ENCODE assay signal across 1 cellular context in the genomic region with DNA sequence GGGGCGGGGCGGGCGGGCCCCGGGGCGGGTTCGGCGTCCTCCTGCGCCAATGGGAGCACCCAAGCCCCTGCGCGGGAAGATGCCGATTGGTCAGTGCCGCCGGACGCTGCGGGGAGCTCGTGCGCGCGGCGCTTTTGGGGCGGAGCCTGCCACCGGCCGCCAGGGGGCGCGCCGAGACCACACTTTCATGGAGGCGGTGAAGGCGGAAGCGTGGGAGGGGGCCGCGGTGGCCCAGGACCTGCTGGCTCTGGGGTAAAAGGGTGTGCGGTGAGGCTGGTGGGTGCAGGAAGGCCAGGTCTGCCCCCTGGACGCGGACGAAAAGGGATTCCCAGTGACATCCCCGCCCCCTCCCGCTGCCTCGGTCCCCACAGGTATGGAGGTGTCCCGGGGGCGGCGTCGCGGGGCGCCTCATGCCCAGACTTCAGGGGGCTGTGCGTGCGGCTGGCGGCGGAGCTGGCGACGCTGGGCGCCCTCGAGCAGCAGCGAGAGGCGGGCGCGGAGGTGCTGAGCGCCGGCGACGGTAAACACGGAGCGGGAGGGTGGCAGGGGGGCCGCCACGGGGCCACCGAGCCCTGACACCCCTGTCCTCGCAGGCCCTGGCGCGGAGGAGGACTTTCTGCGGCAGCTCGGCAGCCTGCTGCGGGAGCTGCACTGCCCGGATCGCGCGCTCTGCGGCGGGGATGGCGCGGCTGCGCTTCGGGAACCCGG.
TF ChIP-seq lines count a peak whose summit lies in the region.

A gene (plus strand): TSS at position 127 of the 708 bp plus-strand sequence. CDS start 61 bp downstream, at position 188.

TF ChIP-seq in HEK293, 187 proteins besides CTCF, POLR2A, EP300 and RAD21 (continued from another document and continues in another):
- TF ChIP-seq, protein P1, sequence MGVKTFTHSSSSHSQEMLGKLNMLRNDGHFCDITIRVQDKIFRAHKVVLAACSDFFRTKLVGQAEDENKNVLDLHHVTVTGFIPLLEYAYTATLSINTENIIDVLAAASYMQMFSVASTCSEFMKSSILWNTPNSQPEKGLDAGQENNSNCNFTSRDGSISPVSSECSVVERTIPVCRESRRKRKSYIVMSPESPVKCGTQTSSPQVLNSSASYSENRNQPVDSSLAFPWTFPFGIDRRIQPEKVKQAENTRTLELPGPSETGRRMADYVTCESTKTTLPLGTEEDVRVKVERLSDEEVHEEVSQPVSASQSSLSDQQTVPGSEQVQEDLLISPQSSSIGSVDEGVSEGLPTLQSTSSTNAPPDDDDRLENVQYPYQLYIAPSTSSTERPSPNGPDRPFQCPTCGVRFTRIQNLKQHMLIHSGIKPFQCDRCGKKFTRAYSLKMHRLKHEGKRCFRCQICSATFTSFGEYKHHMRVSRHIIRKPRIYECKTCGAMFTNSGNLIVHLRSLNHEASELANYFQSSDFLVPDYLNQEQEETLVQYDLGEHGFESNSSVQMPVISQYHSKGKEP (tag by site-specific recombination; IDR thresholded peaks at IDR 0.05) = no peak
- TF ChIP-seq ZBTB48 (tag by site-specific recombination; IDR thresholded peaks at IDR 0.05) (peak; percentile 87), ZNF24 (tag by site-specific recombination; IDR thresholded peaks at IDR 0.05) (no peak; the same call in 1 of the 2 replicates), ZFP41 (tag by site-specific recombination; IDR thresholded peaks at IDR 0.05; ENCODE audit: borderline replicate concordance) (no peak), ZNF473 (tag by site-specific recombination; IDR thresholded peaks at IDR 0.05) (no peak), ZNF701 (tag by site-specific recombination; IDR thresholded peaks at IDR 0.05) (no peak), ZNF324 (tag by site-specific recombination; IDR thresholded peaks at IDR 0.05) (peak; percentile 82), ZNF791 (tag by site-specific recombination; IDR thresholded peaks at IDR 0.05) (peak; percentile 34; the same call in 1 of the 2 replicates), ZNF112 (tag by site-specific recombination; IDR thresholded peaks at IDR 0.05) (no peak), ZNF792 (tag by site-specific recombination; IDR thresholded peaks at IDR 0.05) (peak; percentile 86), ZNF223 (tag by site-specific recombination; IDR thresholded peaks at IDR 0.05) (peak; percentile 96), MYNN (tag by site-specific recombination; IDR thresholded peaks at IDR 0.05; ENCODE audit: borderline replicate concordance) (0 out of 2 replicates have a peak, but pooled peaks have one; percentile 20), ZNF391 (tag by site-specific recombination; IDR thresholded peaks at IDR 0.05; ENCODE audit: borderline replicate concordance, low read depth) (peak; percentile 98), ZFP37 (tag by site-specific recombination; IDR thresholded peaks at IDR 0.05) (peak; percentile 93; the same call in 1 of the 2 replicates), ZNF837 (tag by site-specific recombination; IDR thresholded peaks at IDR 0.05) (no peak), ZNF747 (tag by site-specific recombination; IDR thresholded peaks at IDR 0.05) (no peak), TCF7L2 (IDR thresholded peaks at IDR 0.05; ENCODE audit: borderline replicate concordance, low read depth, low read length) (no peak), ZNF660 (tag by site-specific recombination; IDR thresholded peaks at IDR 0.05) (peak; percentile 76; the same call in 1 of the 2 replicates), EGR2 (tag by site-specific recombination; IDR thresholded peaks at IDR 0.05; ENCODE audit: low read depth) (peak; percentile 100), ZNF10 (tag by site-specific recombination; IDR thresholded peaks at IDR 0.05) (peak; percentile 91), MZF1 (tag by site-specific recombination; IDR thresholded peaks at IDR 0.05; ENCODE audit: borderline replicate concordance) (peak; percentile 22; the same call in 1 of the 2 replicates), ZNF214 (tag by site-specific recombination; IDR thresholded peaks at IDR 0.05; ENCODE audit: borderline replicate concordance) (no peak), ZNF549 (tag by site-specific recombination; IDR thresholded peaks at IDR 0.05) (no peak), BCL11A (tag by site-specific recombination; IDR thresholded peaks at IDR 0.05; ENCODE audit: low read depth) (no peak)
- TF ChIP-seq, protein P2, sequence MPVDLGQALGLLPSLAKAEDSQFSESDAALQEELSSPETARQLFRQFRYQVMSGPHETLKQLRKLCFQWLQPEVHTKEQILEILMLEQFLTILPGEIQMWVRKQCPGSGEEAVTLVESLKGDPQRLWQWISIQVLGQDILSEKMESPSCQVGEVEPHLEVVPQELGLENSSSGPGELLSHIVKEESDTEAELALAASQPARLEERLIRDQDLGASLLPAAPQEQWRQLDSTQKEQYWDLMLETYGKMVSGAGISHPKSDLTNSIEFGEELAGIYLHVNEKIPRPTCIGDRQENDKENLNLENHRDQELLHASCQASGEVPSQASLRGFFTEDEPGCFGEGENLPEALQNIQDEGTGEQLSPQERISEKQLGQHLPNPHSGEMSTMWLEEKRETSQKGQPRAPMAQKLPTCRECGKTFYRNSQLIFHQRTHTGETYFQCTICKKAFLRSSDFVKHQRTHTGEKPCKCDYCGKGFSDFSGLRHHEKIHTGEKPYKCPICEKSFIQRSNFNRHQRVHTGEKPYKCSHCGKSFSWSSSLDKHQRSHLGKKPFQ (tag by site-specific recombination; IDR thresholded peaks at IDR 0.05) = no peak
- TF ChIP-seq, protein P3, sequence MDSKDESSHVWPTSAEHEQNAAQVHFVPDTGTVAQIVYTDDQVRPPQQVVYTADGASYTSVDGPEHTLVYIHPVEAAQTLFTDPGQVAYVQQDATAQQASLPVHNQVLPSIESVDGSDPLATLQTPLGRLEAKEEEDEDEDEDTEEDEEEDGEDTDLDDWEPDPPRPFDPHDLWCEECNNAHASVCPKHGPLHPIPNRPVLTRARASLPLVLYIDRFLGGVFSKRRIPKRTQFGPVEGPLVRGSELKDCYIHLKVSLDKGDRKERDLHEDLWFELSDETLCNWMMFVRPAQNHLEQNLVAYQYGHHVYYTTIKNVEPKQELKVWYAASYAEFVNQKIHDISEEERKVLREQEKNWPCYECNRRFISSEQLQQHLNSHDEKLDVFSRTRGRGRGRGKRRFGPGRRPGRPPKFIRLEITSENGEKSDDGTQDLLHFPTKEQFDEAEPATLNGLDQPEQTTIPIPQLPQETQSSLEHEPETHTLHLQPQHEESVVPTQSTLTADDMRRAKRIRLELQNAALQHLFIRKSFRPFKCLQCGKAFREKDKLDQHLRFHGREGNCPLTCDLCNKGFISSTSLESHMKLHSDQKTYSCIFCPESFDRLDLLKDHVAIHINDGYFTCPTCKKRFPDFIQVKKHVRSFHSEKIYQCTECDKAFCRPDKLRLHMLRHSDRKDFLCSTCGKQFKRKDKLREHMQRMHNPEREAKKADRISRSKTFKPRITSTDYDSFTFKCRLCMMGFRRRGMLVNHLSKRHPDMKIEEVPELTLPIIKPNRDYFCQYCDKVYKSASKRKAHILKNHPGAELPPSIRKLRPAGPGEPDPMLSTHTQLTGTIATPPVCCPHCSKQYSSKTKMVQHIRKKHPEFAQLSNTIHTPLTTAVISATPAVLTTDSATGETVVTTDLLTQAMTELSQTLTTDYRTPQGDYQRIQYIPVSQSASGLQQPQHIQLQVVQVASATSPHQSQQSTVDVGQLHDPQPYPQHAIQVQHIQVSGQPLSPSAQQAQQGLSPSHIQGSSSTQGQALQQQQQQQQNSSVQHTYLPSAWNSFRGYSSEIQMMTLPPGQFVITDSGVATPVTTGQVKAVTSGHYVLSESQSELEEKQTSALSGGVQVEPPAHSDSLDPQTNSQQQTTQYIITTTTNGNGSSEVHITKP (tag by site-specific recombination; IDR thresholded peaks at IDR 0.05) = peak; percentile 75
- TF ChIP-seq, protein P4, sequence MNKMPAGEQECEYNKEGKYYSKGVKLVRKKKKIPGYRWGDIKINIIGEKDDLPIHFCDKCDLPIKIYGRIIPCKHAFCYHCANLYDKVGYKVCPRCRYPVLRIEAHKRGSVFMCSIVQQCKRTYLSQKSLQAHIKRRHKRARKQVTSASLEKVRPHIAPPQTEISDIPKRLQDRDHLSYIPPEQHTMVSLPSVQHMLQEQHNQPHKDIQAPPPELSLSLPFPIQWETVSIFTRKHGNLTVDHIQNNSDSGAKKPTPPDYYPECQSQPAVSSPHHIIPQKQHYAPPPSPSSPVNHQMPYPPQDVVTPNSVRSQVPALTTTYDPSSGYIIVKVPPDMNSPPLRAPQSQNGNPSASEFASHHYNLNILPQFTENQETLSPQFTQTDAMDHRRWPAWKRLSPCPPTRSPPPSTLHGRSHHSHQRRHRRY (tag by site-specific recombination; IDR thresholded peaks at IDR 0.05) = no peak
- TF ChIP-seq, protein P5, sequence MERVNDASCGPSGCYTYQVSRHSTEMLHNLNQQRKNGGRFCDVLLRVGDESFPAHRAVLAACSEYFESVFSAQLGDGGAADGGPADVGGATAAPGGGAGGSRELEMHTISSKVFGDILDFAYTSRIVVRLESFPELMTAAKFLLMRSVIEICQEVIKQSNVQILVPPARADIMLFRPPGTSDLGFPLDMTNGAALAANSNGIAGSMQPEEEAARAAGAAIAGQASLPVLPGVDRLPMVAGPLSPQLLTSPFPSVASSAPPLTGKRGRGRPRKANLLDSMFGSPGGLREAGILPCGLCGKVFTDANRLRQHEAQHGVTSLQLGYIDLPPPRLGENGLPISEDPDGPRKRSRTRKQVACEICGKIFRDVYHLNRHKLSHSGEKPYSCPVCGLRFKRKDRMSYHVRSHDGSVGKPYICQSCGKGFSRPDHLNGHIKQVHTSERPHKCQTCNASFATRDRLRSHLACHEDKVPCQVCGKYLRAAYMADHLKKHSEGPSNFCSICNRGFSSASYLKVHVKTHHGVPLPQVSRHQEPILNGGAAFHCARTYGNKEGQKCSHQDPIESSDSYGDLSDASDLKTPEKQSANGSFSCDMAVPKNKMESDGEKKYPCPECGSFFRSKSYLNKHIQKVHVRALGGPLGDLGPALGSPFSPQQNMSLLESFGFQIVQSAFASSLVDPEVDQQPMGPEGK (tag by site-specific recombination; IDR thresholded peaks at IDR 0.05) = peak; percentile 100
- TF ChIP-seq, protein P6, sequence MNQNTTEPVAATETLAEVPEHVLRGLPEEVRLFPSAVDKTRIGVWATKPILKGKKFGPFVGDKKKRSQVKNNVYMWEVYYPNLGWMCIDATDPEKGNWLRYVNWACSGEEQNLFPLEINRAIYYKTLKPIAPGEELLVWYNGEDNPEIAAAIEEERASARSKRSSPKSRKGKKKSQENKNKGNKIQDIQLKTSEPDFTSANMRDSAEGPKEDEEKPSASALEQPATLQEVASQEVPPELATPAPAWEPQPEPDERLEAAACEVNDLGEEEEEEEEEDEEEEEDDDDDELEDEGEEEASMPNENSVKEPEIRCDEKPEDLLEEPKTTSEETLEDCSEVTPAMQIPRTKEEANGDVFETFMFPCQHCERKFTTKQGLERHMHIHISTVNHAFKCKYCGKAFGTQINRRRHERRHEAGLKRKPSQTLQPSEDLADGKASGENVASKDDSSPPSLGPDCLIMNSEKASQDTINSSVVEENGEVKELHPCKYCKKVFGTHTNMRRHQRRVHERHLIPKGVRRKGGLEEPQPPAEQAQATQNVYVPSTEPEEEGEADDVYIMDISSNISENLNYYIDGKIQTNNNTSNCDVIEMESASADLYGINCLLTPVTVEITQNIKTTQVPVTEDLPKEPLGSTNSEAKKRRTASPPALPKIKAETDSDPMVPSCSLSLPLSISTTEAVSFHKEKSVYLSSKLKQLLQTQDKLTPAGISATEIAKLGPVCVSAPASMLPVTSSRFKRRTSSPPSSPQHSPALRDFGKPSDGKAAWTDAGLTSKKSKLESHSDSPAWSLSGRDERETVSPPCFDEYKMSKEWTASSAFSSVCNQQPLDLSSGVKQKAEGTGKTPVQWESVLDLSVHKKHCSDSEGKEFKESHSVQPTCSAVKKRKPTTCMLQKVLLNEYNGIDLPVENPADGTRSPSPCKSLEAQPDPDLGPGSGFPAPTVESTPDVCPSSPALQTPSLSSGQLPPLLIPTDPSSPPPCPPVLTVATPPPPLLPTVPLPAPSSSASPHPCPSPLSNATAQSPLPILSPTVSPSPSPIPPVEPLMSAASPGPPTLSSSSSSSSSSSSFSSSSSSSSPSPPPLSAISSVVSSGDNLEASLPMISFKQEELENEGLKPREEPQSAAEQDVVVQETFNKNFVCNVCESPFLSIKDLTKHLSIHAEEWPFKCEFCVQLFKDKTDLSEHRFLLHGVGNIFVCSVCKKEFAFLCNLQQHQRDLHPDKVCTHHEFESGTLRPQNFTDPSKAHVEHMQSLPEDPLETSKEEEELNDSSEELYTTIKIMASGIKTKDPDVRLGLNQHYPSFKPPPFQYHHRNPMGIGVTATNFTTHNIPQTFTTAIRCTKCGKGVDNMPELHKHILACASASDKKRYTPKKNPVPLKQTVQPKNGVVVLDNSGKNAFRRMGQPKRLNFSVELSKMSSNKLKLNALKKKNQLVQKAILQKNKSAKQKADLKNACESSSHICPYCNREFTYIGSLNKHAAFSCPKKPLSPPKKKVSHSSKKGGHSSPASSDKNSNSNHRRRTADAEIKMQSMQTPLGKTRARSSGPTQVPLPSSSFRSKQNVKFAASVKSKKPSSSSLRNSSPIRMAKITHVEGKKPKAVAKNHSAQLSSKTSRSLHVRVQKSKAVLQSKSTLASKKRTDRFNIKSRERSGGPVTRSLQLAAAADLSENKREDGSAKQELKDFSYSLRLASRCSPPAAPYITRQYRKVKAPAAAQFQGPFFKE (tag by site-specific recombination; IDR thresholded peaks at IDR 0.05; ENCODE audit: borderline replicate concordance) = no peak; the same call in 1 of the 2 replicates
- TF ChIP-seq, protein P7, sequence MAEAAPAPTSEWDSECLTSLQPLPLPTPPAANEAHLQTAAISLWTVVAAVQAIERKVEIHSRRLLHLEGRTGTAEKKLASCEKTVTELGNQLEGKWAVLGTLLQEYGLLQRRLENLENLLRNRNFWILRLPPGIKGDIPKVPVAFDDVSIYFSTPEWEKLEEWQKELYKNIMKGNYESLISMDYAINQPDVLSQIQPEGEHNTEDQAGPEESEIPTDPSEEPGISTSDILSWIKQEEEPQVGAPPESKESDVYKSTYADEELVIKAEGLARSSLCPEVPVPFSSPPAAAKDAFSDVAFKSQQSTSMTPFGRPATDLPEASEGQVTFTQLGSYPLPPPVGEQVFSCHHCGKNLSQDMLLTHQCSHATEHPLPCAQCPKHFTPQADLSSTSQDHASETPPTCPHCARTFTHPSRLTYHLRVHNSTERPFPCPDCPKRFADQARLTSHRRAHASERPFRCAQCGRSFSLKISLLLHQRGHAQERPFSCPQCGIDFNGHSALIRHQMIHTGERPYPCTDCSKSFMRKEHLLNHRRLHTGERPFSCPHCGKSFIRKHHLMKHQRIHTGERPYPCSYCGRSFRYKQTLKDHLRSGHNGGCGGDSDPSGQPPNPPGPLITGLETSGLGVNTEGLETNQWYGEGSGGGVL (tag by site-specific recombination; IDR thresholded peaks at IDR 0.05) = peak; percentile 75; the same call in 1 of the 2 replicates
